In the genomic region with DNA sequence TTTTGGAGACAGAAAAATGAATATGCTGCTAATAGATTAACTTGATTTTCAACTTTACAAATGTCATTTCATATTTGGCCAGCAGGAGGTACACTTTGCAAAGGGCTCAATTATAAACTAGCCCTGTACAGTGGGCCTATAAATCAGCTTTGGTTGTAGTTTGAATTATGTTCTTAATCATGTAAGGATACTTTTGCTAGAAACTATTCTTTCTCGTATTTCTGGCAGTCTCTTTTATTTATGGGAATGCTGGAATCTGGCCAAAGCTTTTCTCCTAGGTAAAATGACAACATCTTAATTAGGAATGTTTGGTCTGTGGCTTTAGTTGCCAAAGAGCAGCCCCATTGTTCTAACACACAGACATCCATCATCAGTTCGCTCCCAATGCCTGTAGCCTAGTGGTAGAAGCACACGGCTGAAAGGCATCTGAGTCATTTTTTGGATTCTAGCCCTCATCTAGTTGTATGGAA, we compare ENCODE assay signal across 8 cellular contexts.
A peak's percentile ranks its signal among the peaks of the same experiment; 100 is the strongest.
DNase-seq lines count a peak whose midpoint lies in the region; ATAC-seq and TF ChIP-seq lines count a peak whose summit lies in the region.
"Had no signal": no experiment of that assay in that cellular context is flagged by ENCODE, and none has a peak within 500 bp of the region (broad histone marks: within the 10 kb centered on the region; RNA-seq: fewer than 3 reads in every experiment).

No MANE protein-coding gene starts in this region.

- H3K9me3 Mint-ChIP-seq in HFFc6 (peaks cover 42% of the 10 kb centered on the region), endothelial cell (ENCODE audit: unreplicated experiment) (no peaks in the 10 kb centered on the region)

- H3K27me3 Mint-ChIP-seq in HFFc6 (ENCODE audit: insufficient read depth) (no peaks in the 10 kb centered on the region; the same call in 1 of the 2 replicates), endothelial cell (ENCODE audit: unreplicated experiment) (no peaks in the 10 kb centered on the region)
- H3K27me3 Mint-ChIP-seq: central memory CD8-positive, alpha-beta T cell had no signal

- no peak overlapping the region for H3K4me3 ChIP-seq in retinal pigment epithelial cell (ENCODE audit: low read length)

- no peak for DNase-seq in HFFc6
- peak; percentile 13 for DNase-seq in NCI-H526 treated with DMSO at 0.1 percent for 48 hours (lab: John Stamatoyannopoulos, UW)
- DNase-seq in endothelial cell (ENCODE audit: low spot score): no peak
- peak; percentile 87 for DNase-seq in retinal pigment epithelial cell (ENCODE audit: low read depth)
- no peak for DNase-seq in GM03348 (ENCODE audit: low spot score)

- TF ChIP-seq CTCF in HFFc6 (IDR thresholded peaks at IDR 0.05) (peak; percentile 52), endothelial cell (IDR thresholded peaks at IDR 0.05; ENCODE audit: unreplicated experiment) (peak; percentile 81), retinal pigment epithelial cell (conservative IDR thresholded peaks at IDR 0.05; ENCODE audit: low read depth, low read length) (peak; percentile 59)

- H3K4me1 Mint-ChIP-seq in HFFc6 (ENCODE audit: low read depth): no peaks in the 10 kb centered on the region
- H3K4me1 Mint-ChIP-seq in endothelial cell (ENCODE audit: unreplicated experiment): no peaks in the 10 kb centered on the region
- H3K4me1 Mint-ChIP-seq: central memory CD8-positive, alpha-beta T cell had no signal

- H3K27ac Mint-ChIP-seq in HFFc6 (no peak overlapping the region), endothelial cell (ENCODE audit: unreplicated experiment) (no peak overlapping the region)

- H3K36me3 Mint-ChIP-seq in HFFc6 (ENCODE audit: low read depth): no peaks in the 10 kb centered on the region; the same call in 1 of the 2 replicates
- H3K36me3 Mint-ChIP-seq in endothelial cell (ENCODE audit: low read depth, unreplicated experiment): no peaks in the 10 kb centered on the region

- no peak for ATAC-seq in HG02885 (IDR thresholded peaks at IDR 0.05; ENCODE audit: poor library complexity, unreplicated experiment)
- no peak for ATAC-seq in GM18517 (IDR thresholded peaks at IDR 0.05; ENCODE audit: unreplicated experiment)

- H3K4me3 Mint-ChIP-seq in HFFc6 (no peak overlapping the region), endothelial cell (ENCODE audit: unreplicated experiment) (no peak overlapping the region)
- H3K4me3 Mint-ChIP-seq: central memory CD8-positive, alpha-beta T cell had no signal

Comparison
In these comparisons a context has a peak if more than half of its experiments do, and no peak if none do; other contexts are left out.
1. DNase-seq: peak in NCI-H526 treated with DMSO at 0.1 percent for 48 hours (single experiment) and retinal pigment epithelial cell (single experiment); none in HFFc6 (single experiment), endothelial cell (single experiment) and GM03348 (single experiment).
2. Peak in every context shown above with its lines, with median percentiles within 50 percentile points of each other: CTCF ChIP-seq.